ENCODE assay signal across 1 cellular context in the genomic region with DNA sequence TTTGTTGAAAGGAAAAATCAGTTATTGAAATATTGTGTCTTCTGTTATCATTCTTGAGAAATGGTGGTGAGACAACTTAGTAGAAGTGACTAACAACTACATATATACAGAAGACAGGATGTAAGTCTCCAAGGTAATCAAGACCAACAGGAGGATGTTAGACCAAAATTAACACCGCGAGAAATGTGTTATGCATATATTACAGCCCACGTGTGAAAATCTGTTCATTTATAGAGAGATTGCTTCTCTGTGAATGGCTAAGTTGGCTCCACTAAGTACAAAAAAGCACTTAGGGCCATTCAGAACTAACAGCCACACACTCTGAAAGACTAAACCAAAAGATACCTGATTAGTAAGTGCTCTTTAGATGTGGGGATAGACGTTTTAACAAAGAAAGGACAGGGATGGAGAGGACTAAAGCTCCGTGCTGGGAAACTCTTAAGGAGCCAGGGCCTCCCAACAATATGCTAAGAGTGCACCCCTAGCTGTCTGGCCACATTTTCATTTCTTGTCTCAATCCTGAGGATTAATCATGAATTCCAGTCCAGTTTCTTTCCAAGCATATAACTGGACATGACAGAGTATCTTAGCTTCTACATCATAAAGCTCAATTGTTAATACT.
TF ChIP-seq lines count a peak whose summit lies in the region.

No MANE protein-coding gene starts in this region.

TF ChIP-seq in GM23338, 12 proteins besides CTCF, POLR2A, EP300 and RAD21 (continued from another document):
- TF ChIP-seq, protein P1, sequence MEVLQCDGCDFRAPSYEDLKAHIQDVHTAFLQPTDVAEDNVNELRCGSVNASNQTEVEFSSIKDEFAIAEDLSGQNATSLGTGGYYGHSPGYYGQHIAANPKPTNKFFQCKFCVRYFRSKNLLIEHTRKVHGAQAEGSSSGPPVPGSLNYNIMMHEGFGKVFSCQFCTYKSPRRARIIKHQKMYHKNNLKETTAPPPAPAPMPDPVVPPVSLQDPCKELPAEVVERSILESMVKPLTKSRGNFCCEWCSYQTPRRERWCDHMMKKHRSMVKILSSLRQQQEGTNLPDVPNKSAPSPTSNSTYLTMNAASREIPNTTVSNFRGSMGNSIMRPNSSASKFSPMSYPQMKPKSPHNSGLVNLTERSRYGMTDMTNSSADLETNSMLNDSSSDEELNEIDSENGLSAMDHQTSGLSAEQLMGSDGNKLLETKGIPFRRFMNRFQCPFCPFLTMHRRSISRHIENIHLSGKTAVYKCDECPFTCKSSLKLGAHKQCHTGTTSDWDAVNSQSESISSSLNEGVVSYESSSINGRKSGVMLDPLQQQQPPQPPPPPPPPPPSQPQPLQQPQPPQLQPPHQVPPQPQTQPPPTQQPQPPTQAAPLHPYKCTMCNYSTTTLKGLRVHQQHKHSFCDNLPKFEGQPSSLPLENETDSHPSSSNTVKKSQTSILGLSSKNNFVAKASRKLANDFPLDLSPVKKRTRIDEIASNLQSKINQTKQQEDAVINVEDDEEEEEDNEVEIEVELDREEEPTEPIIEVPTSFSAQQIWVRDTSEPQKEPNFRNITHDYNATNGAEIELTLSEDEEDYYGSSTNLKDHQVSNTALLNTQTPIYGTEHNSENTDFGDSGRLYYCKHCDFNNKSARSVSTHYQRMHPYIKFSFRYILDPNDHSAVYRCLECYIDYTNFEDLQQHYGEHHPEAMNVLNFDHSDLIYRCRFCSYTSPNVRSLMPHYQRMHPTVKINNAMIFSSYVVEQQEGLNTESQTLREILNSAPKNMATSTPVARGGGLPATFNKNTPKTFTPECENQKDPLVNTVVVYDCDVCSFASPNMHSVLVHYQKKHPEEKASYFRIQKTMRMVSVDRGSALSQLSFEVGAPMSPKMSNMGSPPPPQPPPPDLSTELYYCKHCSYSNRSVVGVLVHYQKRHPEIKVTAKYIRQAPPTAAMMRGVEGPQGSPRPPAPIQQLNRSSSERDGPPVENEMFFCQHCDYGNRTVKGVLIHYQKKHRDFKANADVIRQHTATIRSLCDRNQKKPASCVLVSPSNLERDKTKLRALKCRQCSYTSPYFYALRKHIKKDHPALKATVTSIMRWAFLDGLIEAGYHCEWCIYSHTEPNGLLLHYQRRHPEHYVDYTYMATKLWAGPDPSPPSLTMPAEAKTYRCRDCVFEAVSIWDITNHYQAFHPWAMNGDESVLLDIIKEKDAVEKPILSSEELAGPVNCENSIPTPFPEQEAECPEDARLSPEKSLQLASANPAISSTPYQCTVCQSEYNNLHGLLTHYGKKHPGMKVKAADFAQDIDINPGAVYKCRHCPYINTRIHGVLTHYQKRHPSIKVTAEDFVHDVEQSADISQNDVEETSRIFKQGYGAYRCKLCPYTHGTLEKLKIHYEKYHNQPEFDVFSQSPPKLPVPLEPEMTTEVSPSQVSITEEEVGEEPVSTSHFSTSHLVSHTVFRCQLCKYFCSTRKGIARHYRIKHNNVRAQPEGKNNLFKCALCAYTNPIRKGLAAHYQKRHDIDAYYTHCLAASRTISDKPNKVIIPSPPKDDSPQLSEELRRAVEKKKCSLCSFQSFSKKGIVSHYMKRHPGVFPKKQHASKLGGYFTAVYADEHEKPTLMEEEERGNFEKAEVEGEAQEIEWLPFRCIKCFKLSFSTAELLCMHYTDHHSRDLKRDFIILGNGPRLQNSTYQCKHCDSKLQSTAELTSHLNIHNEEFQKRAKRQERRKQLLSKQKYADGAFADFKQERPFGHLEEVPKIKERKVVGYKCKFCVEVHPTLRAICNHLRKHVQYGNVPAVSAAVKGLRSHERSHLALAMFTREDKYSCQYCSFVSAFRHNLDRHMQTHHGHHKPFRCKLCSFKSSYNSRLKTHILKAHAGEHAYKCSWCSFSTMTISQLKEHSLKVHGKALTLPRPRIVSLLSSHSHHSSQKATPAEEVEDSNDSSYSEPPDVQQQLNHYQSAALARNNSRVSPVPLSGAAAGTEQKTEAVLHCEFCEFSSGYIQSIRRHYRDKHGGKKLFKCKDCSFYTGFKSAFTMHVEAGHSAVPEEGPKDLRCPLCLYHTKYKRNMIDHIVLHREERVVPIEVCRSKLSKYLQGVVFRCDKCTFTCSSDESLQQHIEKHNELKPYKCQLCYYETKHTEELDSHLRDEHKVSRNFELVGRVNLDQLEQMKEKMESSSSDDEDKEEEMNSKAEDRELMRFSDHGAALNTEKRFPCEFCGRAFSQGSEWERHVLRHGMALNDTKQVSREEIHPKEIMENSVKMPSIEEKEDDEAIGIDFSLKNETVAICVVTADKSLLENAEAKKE (CRISPR knock-in tag; IDR thresholded peaks at IDR 0.05) = no peak
- TF ChIP-seq ZNF331 (CRISPR knock-in tag; IDR thresholded peaks at IDR 0.05; ENCODE audit: low read depth) = no peak
- TF ChIP-seq, protein P2, sequence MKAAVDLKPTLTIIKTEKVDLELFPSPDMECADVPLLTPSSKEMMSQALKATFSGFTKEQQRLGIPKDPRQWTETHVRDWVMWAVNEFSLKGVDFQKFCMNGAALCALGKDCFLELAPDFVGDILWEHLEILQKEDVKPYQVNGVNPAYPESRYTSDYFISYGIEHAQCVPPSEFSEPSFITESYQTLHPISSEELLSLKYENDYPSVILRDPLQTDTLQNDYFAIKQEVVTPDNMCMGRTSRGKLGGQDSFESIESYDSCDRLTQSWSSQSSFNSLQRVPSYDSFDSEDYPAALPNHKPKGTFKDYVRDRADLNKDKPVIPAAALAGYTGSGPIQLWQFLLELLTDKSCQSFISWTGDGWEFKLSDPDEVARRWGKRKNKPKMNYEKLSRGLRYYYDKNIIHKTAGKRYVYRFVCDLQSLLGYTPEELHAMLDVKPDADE (IDR thresholded peaks at IDR 0.05) = no peak
- TF ChIP-seq NANOG (IDR thresholded peaks at IDR 0.05; ENCODE audit: borderline replicate concordance) = no peak
- TF ChIP-seq STAT1 (IDR thresholded peaks at IDR 0.05; ENCODE audit: unreplicated experiment) = no peak
- no peak for TF ChIP-seq EZH2phosphoT487 (IDR thresholded peaks at IDR 0.05; ENCODE audit: unreplicated experiment)
